In the genomic region with DNA sequence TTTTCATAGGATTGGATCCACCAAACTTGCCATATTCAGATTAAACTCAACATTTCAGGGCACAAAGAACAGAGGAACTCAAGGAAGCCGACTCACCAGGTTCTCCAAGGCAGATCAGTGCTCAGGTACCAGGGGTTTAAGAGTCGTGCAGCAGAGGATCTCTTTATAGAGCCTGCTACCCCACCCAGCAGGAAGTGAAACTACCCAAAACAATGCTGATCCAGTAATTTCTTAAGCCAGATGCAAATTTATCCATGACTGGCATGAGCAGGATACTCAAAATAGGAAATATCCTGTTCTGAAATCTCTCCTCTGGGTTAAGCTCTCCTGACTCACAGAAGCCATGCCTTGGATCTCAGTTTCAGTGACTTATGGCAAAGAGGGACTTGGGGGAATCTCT, we compare ENCODE assay signal across 14 cellular contexts. TPM values are rescaled to one million over a fixed set of nuclear protein-coding genes. Genes with fewer than 3 reads are reported as not detected.
"Had no signal": no experiment of that assay in that cellular context is flagged by ENCODE, and none has a peak within 500 bp of the region (broad histone marks: within the 10 kb centered on the region; RNA-seq: fewer than 3 reads in every experiment).

A gene (minus strand): TSS at position 138 of the 400 bp plus-strand sequence. CDS start 777 bp downstream, outside the sequence.

- H3K27ac ChIP-seq: VCaP had no signal

- DNase-seq: activated CD4-positive, alpha-beta T cell treated with anti-CD3 and anti-CD28 coated beads for 1 hour; activated CD4-positive, alpha-beta T cell treated with anti-CD3 and anti-CD28 coated beads, Interleukin-2, amount 50 U/mL, for 48 hours; activated naive CD4-positive, alpha-beta T cell treated with anti-CD3 and anti-CD28 coated beads, Interleukin-2, amount 10 ng/mL, durations not matched to agents 7 days and 5 days; activated T-cell treated with anti-CD3 and anti-CD28 coated beads, Interleukin-2, amount 50 U/mL, for 1 hour; foreskin fibroblast; glutamatergic neuron; hypothalamus; kidney glomerular epithelial cell; nucleus accumbens; posterior cingulate gyrus; T-helper 9 cell had no signal

- ATAC-seq: stimulated activated effector memory CD8-positive, alpha-beta T cell treated with anti-CD3 and anti-CD28 coated beads, Interleukin-12 subunit alpha, Interleukin-12 subunit beta, amount 100 ng/mL, for 72 hours had no signal

RNA-seq across cellular contexts. Expression of the gene that starts here (rescaled TPM):
- polyA plus RNA-seq: liver had no signal
